ENCODE assay signal across 14 cellular contexts in the genomic region with DNA sequence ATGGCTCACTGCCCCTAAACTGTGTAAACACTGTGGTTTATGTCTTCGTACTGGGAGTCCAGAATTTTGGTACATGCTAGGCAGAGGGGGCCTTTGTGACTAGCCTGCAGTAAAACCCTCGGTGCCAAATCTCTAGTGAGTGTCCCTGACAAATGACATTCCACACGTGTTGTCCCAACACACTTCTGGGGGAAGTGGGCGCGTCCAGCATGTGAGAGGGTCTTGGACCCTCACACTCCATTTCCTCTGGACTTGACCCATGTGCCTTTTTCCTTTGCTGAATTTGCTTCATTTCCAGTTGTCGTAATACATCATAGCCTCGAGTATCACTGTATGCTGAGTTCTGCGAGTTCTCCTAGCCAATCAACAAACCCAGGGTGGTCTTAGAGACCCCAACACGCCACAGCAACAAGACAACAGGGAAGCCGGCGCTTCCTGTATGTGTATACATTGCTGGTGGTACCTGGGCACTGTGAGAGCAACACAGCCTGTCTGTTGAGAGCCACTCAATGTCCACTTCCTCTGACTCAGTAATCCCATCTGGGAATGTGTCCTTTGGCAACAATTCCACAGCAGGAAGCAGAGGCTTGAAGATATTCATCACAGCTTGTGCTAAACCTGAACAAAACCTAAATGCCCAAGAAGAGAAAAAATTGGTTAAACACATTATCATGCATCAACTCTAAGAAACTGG. TPM values are rescaled to one million over a fixed set of nuclear protein-coding genes. Genes with fewer than 3 reads are reported as not detected.
DNase-seq lines count a peak whose midpoint lies in the region; ATAC-seq and TF ChIP-seq lines count a peak whose summit lies in the region.
"Had no signal": no experiment of that assay in that cellular context is flagged by ENCODE, and none has a peak within 500 bp of the region (broad histone marks: within the 10 kb centered on the region; RNA-seq: fewer than 3 reads in every experiment).

No MANE protein-coding gene starts in this region.

- no peak overlapping the region for H3K4ac ChIP-seq in H9 (ENCODE audit: low read depth, low read length)

- no peak overlapping the region for H2BK20ac ChIP-seq in H9 (ENCODE audit: low read depth, low read length, poor library complexity, severe bottlenecking)

- no peaks in the 10 kb centered on the region for H3K36me3 ChIP-seq in breast epithelium
- H3K36me3 ChIP-seq: vagina had no signal

- no peak overlapping the region for H3K23ac ChIP-seq in H9 (ENCODE audit: insufficient read length, low read depth, low read length)

- no peak overlapping the region for H3K14ac ChIP-seq in H9 (ENCODE audit: insufficient read depth, low read length)

- H3K79me2 ChIP-seq in H9 (ENCODE audit: insufficient read depth, low read length): no peaks in the 10 kb centered on the region

- H3K27ac ChIP-seq in breast epithelium (peak overlapping the region; percentile 35 to 50), H9 (ENCODE audit: insufficient read length, low read depth, low read length) (no peak overlapping the region)
- H3K27ac ChIP-seq: epithelial cell of prostate, vagina had no signal

- no peaks in the 10 kb centered on the region for H3K79me1 ChIP-seq in H9 (ENCODE audit: insufficient read depth, low read depth, low read length, poor library complexity, severe bottlenecking)

- intact Hi-C loops in breast epithelium (cut with DNase I; ENCODE audit: low total_unique reads): no loop called here

- no peaks in the 10 kb centered on the region for H3K9me3 ChIP-seq in breast epithelium
- H3K9me3 ChIP-seq in H9 (ENCODE audit: control insufficient read depth, low read depth, low read length): no peaks in the 10 kb centered on the region
- H3K9me3 ChIP-seq: vagina had no signal

- H2BK5ac ChIP-seq in H9 (ENCODE audit: insufficient read length, low read length): no peak overlapping the region

- no peaks in the 10 kb centered on the region for H3K9me3 Mint-ChIP-seq in memory B cell
- H3K9me3 Mint-ChIP-seq in WTC11: no peaks in the 10 kb centered on the region
- no peaks in the 10 kb centered on the region for H3K9me3 Mint-ChIP-seq in H9
- H3K9me3 Mint-ChIP-seq: activated naive CD8-positive, alpha-beta T cell treated with anti-CD3 and anti-CD28 coated beads, Interleukin-2, amount 50 U/mL, for 24 hours; IgD-negative memory B cell had no signal

- no peak overlapping the region for H4K91ac ChIP-seq in H9 (ENCODE audit: insufficient read length, low read depth, low read length)

- H3K4me1 Mint-ChIP-seq in memory B cell: peaks cover 17% of the 10 kb centered on the region
- H3K4me1 Mint-ChIP-seq in WTC11: peaks cover 11% of the 10 kb centered on the region
- peaks cover 15 to 17% of the 10 kb centered on the region in 2 experiments for H3K4me1 Mint-ChIP-seq in H9

- no peak overlapping the region for H3K4me2 ChIP-seq in H9 (ENCODE audit: insufficient read depth, insufficient read length, low read length)

- no peak overlapping the region for H4K8ac ChIP-seq in H9 (replicated peaks; ENCODE audit: insufficient read length, low read depth, low read length)

- TF ChIP-seq CTCF in AG09309 (IDR thresholded peaks at IDR 0.05; ENCODE audit: control insufficient read depth, insufficient read depth, low read depth, low read length, missing control alignments) (no peak), breast epithelium (IDR thresholded peaks at IDR 0.05) (no peak), WTC11 (IDR thresholded peaks at IDR 0.05) (no peak), H9 (conservative IDR thresholded peaks at IDR 0.05) (no peak)

- no peak overlapping the region for H3K18ac ChIP-seq in H9 (ENCODE audit: insufficient read length, low read depth, low read length)

- no peak overlapping the region for H2AFZ ChIP-seq in H9 (ENCODE audit: low read length)

- no peak overlapping the region for H2BK12ac ChIP-seq in H9 (ENCODE audit: insufficient read length, low read depth, low read length)

- H2AK5ac ChIP-seq in H9 (ENCODE audit: insufficient read length, low read length): no peak overlapping the region

- H3K4me3 Mint-ChIP-seq in memory B cell (no peak overlapping the region), WTC11 (no peak overlapping the region), H9 (no peak overlapping the region)

- peak overlapping the region; percentile 55 for H3K27ac Mint-ChIP-seq in memory B cell
- no peak overlapping the region; the same call in 1 of the 2 replicates for H3K27ac Mint-ChIP-seq in WTC11
- H3K27ac Mint-ChIP-seq in H9: no peak overlapping the region
- H3K27ac Mint-ChIP-seq: activated naive CD8-positive, alpha-beta T cell treated with anti-CD3 and anti-CD28 coated beads, Interleukin-2, amount 50 U/mL, for 24 hours had no signal

- DNase-seq in AG09309 (ENCODE audit: low read depth): peak; percentile 11
- DNase-seq in HT1080 (ENCODE audit: low read depth): peak; percentile 82
- DNase-seq in breast epithelium (ENCODE audit: low spot score in 2 of 2): no peak
- no peak for DNase-seq in memory B cell (ENCODE audit: low spot score in 2 of 2)
- DNase-seq in NCI-H446 treated with DMSO at 0.1 percent for 48 hours (lab: John Stamatoyannopoulos, UW): no peak
- no peak for DNase-seq in NK-92 treated with Interleukin-12 subunit alpha and Interleukin-12 subunit beta, amount 100 ng/mL, for 24 hours (lab: John Stamatoyannopoulos, UW)
- DNase-seq in WTC11 (ENCODE audit: low spot score): no peak
- no peak for DNase-seq in H9
- DNase-seq: activated naive CD8-positive, alpha-beta T cell treated with anti-CD3 and anti-CD28 coated beads, Interleukin-2, amount 50 U/mL, for 24 hours; C1 segment of cervical spinal cord; naive B cell had no signal

- peaks cover 11% of the 10 kb centered on the region for H3K23me2 ChIP-seq in H9 (ENCODE audit: insufficient read length, low read depth, low read length, poor library complexity, severe bottlenecking)

- H3K27me3 ChIP-seq in breast epithelium (no peaks in the 10 kb centered on the region), H9 (ENCODE audit: insufficient read depth, low read length) (no peaks in the 10 kb centered on the region)
- H3K27me3 ChIP-seq: vagina had no signal

- H3K36me3 Mint-ChIP-seq in memory B cell (no peaks in the 10 kb centered on the region), WTC11 (no peaks in the 10 kb centered on the region), H9 (ENCODE audit: insufficient read depth in 1 of 3, low read depth in 3 of 3) (no peaks in the 10 kb centered on the region; a peak in 1 of 7 replicates)
- H3K36me3 Mint-ChIP-seq: IgD-negative memory B cell, naive B cell had no signal

- CTCF ChIA-PET in WTC11 (lab: Charles Lee): interaction anchor here (1.7 to 7.1 kb wide), 4 partner anchors 8 to 296 kb away, joined by 5 to 231 read pairs (median 6); no protein-coding TSS in a partner anchor

- no peak for TF ChIP-seq POLR2A in breast epithelium (IDR thresholded peaks at IDR 0.05)

- no peak overlapping the region for H2BK120ac ChIP-seq in H9 (ENCODE audit: low read depth, low read length, poor library complexity, severe bottlenecking)

- no peak overlapping the region for H3K9ac ChIP-seq in H9 (ENCODE audit: extremely low read depth, insufficient read length, low read length)

- WGBS in H9 (ENCODE audit: extremely low coverage, insufficient read length, low lambda C conversion rate): no CpG with 5 or more reads among the region's 11 CpGs

- H3T11ph ChIP-seq in H9 (ENCODE audit: low read length): no peak overlapping the region

- no peak overlapping the region for H3K56ac ChIP-seq in H9 (ENCODE audit: insufficient read length, low read depth, low read length)

- no peak overlapping the region for H2BK15ac ChIP-seq in H9 (ENCODE audit: low read depth, low read length)

- H3K4me3 ChIP-seq in AG09309 (ENCODE audit: control insufficient read depth, low read depth, low read length) (no peak overlapping the region), breast epithelium (no peak overlapping the region)
- H3K4me3 ChIP-seq: vagina had no signal

- no peak overlapping the region for H4K5ac ChIP-seq in H9 (ENCODE audit: insufficient read length, low read depth, low read length)

- ATAC-seq in memory B cell (ENCODE audit: low read depth): no peak
- no peak for ATAC-seq in WTC11
- ATAC-seq: activated naive CD8-positive, alpha-beta T cell treated with anti-CD3 and anti-CD28 coated beads, Interleukin-2, amount 50 U/mL, for 24 hours had no signal

- no peaks in the 10 kb centered on the region for H4K20me1 ChIP-seq in H9 (ENCODE audit: control insufficient read depth, insufficient read depth, insufficient read length)

- H3K27me3 Mint-ChIP-seq in memory B cell: no peaks in the 10 kb centered on the region
- peaks cover 6% of the 10 kb centered on the region; the same call in 1 of the 2 replicates for H3K27me3 Mint-ChIP-seq in WTC11 (ENCODE audit: low read depth)
- H3K27me3 Mint-ChIP-seq in H9 (ENCODE audit: low read depth): peaks cover 5% of the 10 kb centered on the region
- H3K27me3 Mint-ChIP-seq: activated naive CD8-positive, alpha-beta T cell treated with anti-CD3 and anti-CD28 coated beads, Interleukin-2, amount 50 U/mL, for 24 hours had no signal

- POLR2A ChIA-PET in WTC11 (lab: Charles Lee): no interaction called here

- H3K4me1 ChIP-seq in breast epithelium (peaks cover 3 to 4% of the 10 kb centered on the region in 2 donors), H9 (ENCODE audit: insufficient read depth, low read length) (no peaks in the 10 kb centered on the region; the same call in 1 of the 2 replicates)

TF ChIP-seq in WTC11, 78 proteins besides CTCF, POLR2A, EP300 and RAD21:
- no peak for TF ChIP-seq KAT7 (CRISPR knock-in tag; IDR thresholded peaks at IDR 0.05; ENCODE audit: borderline replicate concordance)

RNA-seq across cellular contexts. Expression of a gene that starts 26.9 kb away (rescaled TPM):
- total RNA-seq in HT1080 (2014; rRNA removed; shearing (Covaris generic)): 3.4 and 10.8 TPM in 2 replicates
- 13.0 and 13.8 TPM in 2 replicates for polyA plus RNA-seq in HT1080 (2015; cell fraction: cytosol; rRNA removed)
- polyA plus RNA-seq in HT1080 (2015; cell fraction: nucleus; rRNA removed): 8.0 and 10.4 TPM in 2 replicates
- total RNA-seq in breast epithelium (100 to 1,000 TPM in 1 of 3 donors, 10 to 100 TPM in 2; 47.6 to 111 (median 62.6) TPM), WTC11 (2021) (11.7 to 14.8 TPM (median 12.5 TPM) in 3 replicates), H9 (2021) (13.3 and 14.5 TPM in 2 replicates)

Comparison
In these comparisons a context has a peak if more than half of its experiments do, and no peak if none do; other contexts are left out.
1. DNase-seq: peak in AG09309 (single experiment) and HT1080 (single experiment); none in breast epithelium (0 of 2), memory B cell (0 of 2), NCI-H446 treated with DMSO at 0.1 percent for 48 hours (single experiment), NK-92 treated with Interleukin-12 subunit alpha and Interleukin-12 subunit beta, amount 100 ng/mL, for 24 hours (single experiment), WTC11 (single experiment) and H9 (single experiment).